12 cellular contexts compared by ENCODE assay signal in genomic region chr15:63818191-63818590, GRCh38. TPM values are rescaled to one million over a fixed set of nuclear protein-coding genes. Genes with fewer than 3 reads are reported as not detected.
A peak's percentile ranks its signal among the peaks of the same experiment; 100 is the strongest.
DNase-seq lines count a peak whose midpoint lies in the region; FAIRE-seq lines count a peak whose summit lies in the region.
"Had no signal": no experiment of that assay in that cellular context is flagged by ENCODE, and none has a peak within 500 bp of the region (broad histone marks: within the 10 kb centered on the region; RNA-seq: fewer than 3 reads in every experiment).

No MANE protein-coding gene starts in this region.

- H3K79me2 ChIP-seq in Karpas-422 (ENCODE audit: low read length), result peaks cover 98% of the 10 kb centered on the region

- H4K20me1 ChIP-seq in Karpas-422 (ENCODE audit: insufficient read depth, low read depth, low read length), result peaks cover 9% of the 10 kb centered on the region

- H3K4me3 Mint-ChIP-seq in CD8-positive, alpha-beta memory T cell, result no peak overlapping the region

- H3K4me1 ChIP-seq in CD8-positive, alpha-beta memory T cell (ENCODE audit: insufficient read depth, low read length), result peaks cover 82% of the 10 kb centered on the region
- H3K4me1 ChIP-seq in Karpas-422 (ENCODE audit: low read length), result peaks cover 42% of the 10 kb centered on the region
- H3K4me1 ChIP-seq in SJCRH30, result no peaks in the 10 kb centered on the region
- H3K4me1 ChIP-seq: breast epithelium had no signal

- no peak overlapping the region for H3K4me3 ChIP-seq in CD8-positive, alpha-beta memory T cell (ENCODE audit: low read length)
- H3K4me3 ChIP-seq in Karpas-422 (ENCODE audit: low read length) (no peak overlapping the region), SJCRH30 (no peak overlapping the region)
- H3K4me3 ChIP-seq: breast epithelium had no signal

- POLR2A ChIA-PET in CD8-positive, alpha-beta memory T cell (lab: Charles Lee), result no interaction called here

- H3K36me3 Mint-ChIP-seq in CD8-positive, alpha-beta memory T cell, result no peaks in the 10 kb centered on the region

- H3K9me2 ChIP-seq in Karpas-422 (replicated peaks; ENCODE audit: insufficient read depth, low read length), result no peaks in the 10 kb centered on the region

- no peak overlapping the region for H2AFZ ChIP-seq in Karpas-422 (ENCODE audit: low read length)

- H3K4me2 ChIP-seq in Karpas-422 (ENCODE audit: low read depth, low read length, poor library complexity, severe bottlenecking), result no peak overlapping the region

- DNase-seq in CD8-positive, alpha-beta memory T cell, result no peak
- DNase-seq in Karpas-422 (no peak), astrocyte of the hippocampus (ENCODE audit: low read depth, low spot score) (peak; percentile 18), putamen (ENCODE audit: low spot score) (no peak), SJCRH30 (no peak), NCI-H2107 treated with DMSO at 0.1 percent for 48 hours (lab: John Stamatoyannopoulos, UW; ENCODE audit: unreplicated experiment) (no peak), NOMO-1 treated with DMSO at 0.1 percent for 48 hours (lab: John Stamatoyannopoulos, UW; ENCODE audit: unreplicated experiment) (no peak)
- DNase-seq: foreskin melanocyte, NCI-H2227 treated with DMSO at 0.1 percent for 48 hours, SHP77 treated with DMSO at 0.1 percent for 48 hours had no signal

- no peaks in the 10 kb centered on the region for H3K9me3 ChIP-seq in CD8-positive, alpha-beta memory T cell (ENCODE audit: low read length)
- H3K9me3 ChIP-seq in Karpas-422 (ENCODE audit: low read length) (no peaks in the 10 kb centered on the region), SJCRH30 (replicated peaks) (no peaks in the 10 kb centered on the region)
- H3K9me3 ChIP-seq: breast epithelium had no signal

- H3K27ac Mint-ChIP-seq in CD8-positive, alpha-beta memory T cell, result no peak overlapping the region

- no peak overlapping the region for H3K9ac ChIP-seq in Karpas-422 (ENCODE audit: low read length)

- H3K36me3 ChIP-seq in CD8-positive, alpha-beta memory T cell (ENCODE audit: insufficient read depth, low read length), result no peaks in the 10 kb centered on the region
- H3K36me3 ChIP-seq in Karpas-422 (ENCODE audit: insufficient read depth, low read length), result no peaks in the 10 kb centered on the region
- H3K36me3 ChIP-seq in SJCRH30, result no peaks in the 10 kb centered on the region
- H3K36me3 ChIP-seq: breast epithelium had no signal

- H3K9me3 Mint-ChIP-seq in CD8-positive, alpha-beta memory T cell, result no peaks in the 10 kb centered on the region

- FAIRE-seq in islet of Langerhans (lab: Jason Lieb, UNC), result peak; percentile 5

- H3K27me3 ChIP-seq in CD8-positive, alpha-beta memory T cell (ENCODE audit: insufficient read depth, low read length, poor library complexity, severe bottlenecking), result no peaks in the 10 kb centered on the region
- H3K27me3 ChIP-seq in Karpas-422 (ENCODE audit: low read length) (no peaks in the 10 kb centered on the region), SJCRH30 (no peaks in the 10 kb centered on the region)
- H3K27me3 ChIP-seq: breast epithelium had no signal

- no peaks in the 10 kb centered on the region for H3K27me3 Mint-ChIP-seq in CD8-positive, alpha-beta memory T cell

- peak overlapping the region; percentile 3 for H3K27ac ChIP-seq in CD8-positive, alpha-beta memory T cell (ENCODE audit: low read depth, low read length)
- H3K27ac ChIP-seq in Karpas-422 (ENCODE audit: low read length) (0 out of 2 replicates have a peak overlapping the region, but pooled peaks have one; percentile 9), SJCRH30 (no peak overlapping the region)
- H3K27ac ChIP-seq: breast epithelium had no signal

- H3K4me1 Mint-ChIP-seq in CD8-positive, alpha-beta memory T cell, result peaks cover 65 to 88% (median 81%) of the 10 kb centered on the region in 3 donors

- CTCF ChIA-PET in CD8-positive, alpha-beta memory T cell (lab: Charles Lee), result interaction anchor here (0.7 to 1.2 kb wide), 3 partner anchors 72 to 249 kb away, joined by 3 read pairs; partner anchors contain the start of gene DAPK2

RNA-seq across cellular contexts. Expression of gene HERC1, which starts 15.6 kb away (rescaled TPM):
- total RNA-seq in CD8-positive, alpha-beta memory T cell, result 10 to 100 TPM; 47.7 to 60.8 TPM
- 32.8 TPM for polyA plus RNA-seq in CD8-positive, alpha-beta memory T cell
- 134 and 151 TPM in 2 replicates for total RNA-seq in Karpas-422 (2014; rRNA removed; shearing (Covaris generic); ENCODE audit: low replicate concordance)
- 49.6 and 54.5 TPM in 2 replicates for total RNA-seq in SJCRH30 (2014; rRNA removed; shearing (Covaris generic))
